8 cellular contexts compared by ENCODE assay signal in genomic region chr7:101058355-101058754, GRCh38. TPM values are rescaled to one million over a fixed set of nuclear protein-coding genes. Genes with fewer than 3 reads are reported as not detected.
DNase-seq lines count a peak whose midpoint lies in the region; ATAC-seq, FAIRE-seq and TF ChIP-seq lines count a peak whose summit lies in the region.

No MANE protein-coding gene starts in this region.

- intact Hi-C loops in left ventricle myocardium superior (cut with micrococcal nuclease), result loop anchor here (5.0 kb wide), 1 partner anchor 161 kb away; the partner anchor contains the start of gene ACHE

- no peaks in the 10 kb centered on the region for H3K9me3 ChIP-seq in small intestine (ENCODE audit: control insufficient read depth, low read depth)
- H3K9me3 ChIP-seq in WERI-Rb-1 (ENCODE audit: severe bottlenecking), result no peaks in the 10 kb centered on the region

- TF ChIP-seq CTCF in WERI-Rb-1 (IDR thresholded peaks at IDR 0.05; ENCODE audit: low read depth, low read length), result no peak

- H3K27ac ChIP-seq in small intestine (ENCODE audit: low read depth in 1 of 2, low read length in 1 of 2) (no peak overlapping the region), WERI-Rb-1 (no peak overlapping the region)

- 37 to 62% (median 51%) methylated on average over 9 of the region's 9 CpGs for WGBS in small intestine, 3 donors

- ATAC-seq in left ventricle myocardium superior (peak; percentile 78), GM18861 (IDR thresholded peaks at IDR 0.05; ENCODE audit: unreplicated experiment) (no peak)

- DNase-seq in G401 (ENCODE audit: low spot score), result peak; percentile 8
- peak; percentile 78 for DNase-seq in RKO (ENCODE audit: low spot score)
- peak; percentile 44 for DNase-seq in activated naive CD4-positive, alpha-beta T cell treated with Interleukin-2 at 50 U/mL for 16 hours
- peak; percentile 77 for DNase-seq in left ventricle myocardium superior
- DNase-seq in small intestine, result peak; percentile 27
- no peak for DNase-seq in WERI-Rb-1
- DNase-seq in SK-N-DZ (ENCODE audit: low spot score), result no peak

- H3K27me3 ChIP-seq in small intestine (ENCODE audit: control insufficient read depth in 2 of 2, insufficient read depth in 2 of 2, low read length in 2 of 2) (no peaks in the 10 kb centered on the region), WERI-Rb-1 (ENCODE audit: insufficient read depth, low read depth, severe bottlenecking) (peaks cover 82% of the 10 kb centered on the region)

- no peak for FAIRE-seq in small intestine (lab: Jason Lieb, UNC)

- no peaks in the 10 kb centered on the region for H3K4me1 ChIP-seq in small intestine (ENCODE audit: control insufficient read depth in 2 of 2, insufficient read depth in 1 of 2, low read depth in 1 of 2, low read length in 1 of 2)

- H3K4me3 ChIP-seq in small intestine (ENCODE audit: low read depth in 1 of 2, low read length in 2 of 2), result no peak overlapping the region
- no peak overlapping the region for H3K4me3 ChIP-seq in WERI-Rb-1 (ENCODE audit: low read depth, low read length)

- H3K36me3 ChIP-seq in small intestine (ENCODE audit: control insufficient read depth in 2 of 2, insufficient read depth in 2 of 2, low read length in 2 of 2) (peaks cover 4 to 8% of the 10 kb centered on the region in 2 donors), WERI-Rb-1 (no peaks in the 10 kb centered on the region)

- in situ Hi-C loops in G401 (cut with HindIII; ENCODE audit: low sequenced_read_pairs), result loop anchor here (10.0 kb wide), 1 partner anchor 174 kb away; the partner anchor contains the start of gene UFSP1

RNA-seq across cellular contexts. Expression of gene TRIM56, which starts 26.9 kb away (rescaled TPM):
- 5.6 and 9.9 TPM in 2 replicates for total RNA-seq in G401 (2014; rRNA removed; shearing (Covaris generic))
- total RNA-seq in left ventricle myocardium superior, result 16.6 TPM
- 10 to 100 TPM in 1 of 3 donors, 1 to 10 TPM in 2; 7.6 to 16.5 (median 8.5) TPM for polyA plus RNA-seq in small intestine
- 0.80 and 1.2 TPM in 2 replicates for polyA plus RNA-seq in SK-N-DZ (2014; cell fraction: cytosol; rRNA removed)
- 0.45 and 0.71 TPM in 2 replicates for polyA plus RNA-seq in SK-N-DZ (2014; cell fraction: nucleus; rRNA removed)

RNA-seq across cellular contexts. Expression of gene MUC17, which starts 38.5 kb away (rescaled TPM):
- 0.06 TPM in 1 of 2 replicates, not detected in the other for total RNA-seq in G401 (2014; rRNA removed; shearing (Covaris generic))
- total RNA-seq in left ventricle myocardium superior, result not detected
- 10 to 100 TPM; 16.1 to 26.6 (median 20.8) TPM for polyA plus RNA-seq in small intestine
- polyA plus RNA-seq in SK-N-DZ (2014; cell fraction: cytosol; rRNA removed), result not detected in 2 replicates
- polyA plus RNA-seq in SK-N-DZ (2014; cell fraction: nucleus; rRNA removed), result not detected in 2 replicates

Comparison
In these comparisons a context has a peak if more than half of its experiments do, and no peak if none do; other contexts are left out.
1. DNase-seq: peak in G401 (single experiment), RKO (single experiment), activated naive CD4-positive, alpha-beta T cell treated with Interleukin-2 at 50 U/mL for 16 hours (single experiment), left ventricle myocardium superior (single experiment) and small intestine (single experiment); none in WERI-Rb-1 (single experiment) and SK-N-DZ (single experiment).